8 cellular contexts compared by ENCODE assay signal in the genomic region with DNA sequence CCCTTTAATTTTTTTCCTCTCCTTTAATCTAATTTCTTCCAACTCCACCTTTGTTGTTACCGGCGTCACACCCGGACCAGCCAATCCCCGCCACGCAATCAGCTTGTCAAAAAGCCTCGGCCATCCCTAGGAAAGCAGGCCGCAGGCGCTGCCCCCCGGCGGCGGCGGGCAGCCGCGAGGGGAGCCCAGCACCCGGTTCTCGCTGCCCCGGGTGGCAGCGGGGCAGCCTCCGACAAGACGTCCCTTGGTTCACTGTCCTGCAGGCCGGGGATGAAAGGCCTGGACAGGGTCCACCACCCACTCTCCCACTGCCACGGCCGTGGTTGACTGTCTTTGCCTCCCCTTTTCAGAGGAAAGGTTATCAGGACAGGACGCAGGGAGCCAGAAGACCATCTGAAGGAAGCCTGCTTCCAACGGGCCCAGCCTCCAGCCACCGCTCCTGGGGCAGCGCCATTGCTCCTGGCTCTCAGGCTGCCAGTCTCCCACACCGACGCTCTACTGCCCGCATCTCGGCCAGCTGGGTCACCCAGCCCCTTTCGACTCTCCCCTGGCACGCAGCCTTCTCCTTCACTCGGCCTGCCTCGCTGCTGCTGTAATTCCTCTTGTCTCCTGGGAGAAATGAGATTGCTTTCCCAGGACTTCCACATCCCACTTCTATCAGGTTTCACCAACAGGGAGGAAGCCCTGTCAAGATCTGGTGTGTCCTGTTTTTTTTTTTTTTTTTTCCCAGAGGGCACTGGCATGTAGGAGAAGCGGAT. TPM values are rescaled to one million over a fixed set of nuclear protein-coding genes. Genes with fewer than 3 reads are reported as not detected.
DNase-seq lines count a peak whose midpoint lies in the region; ATAC-seq and TF ChIP-seq lines count a peak whose summit lies in the region.

No MANE protein-coding gene starts in this region.

- H3K4me1 Mint-ChIP-seq in activated CD8-positive, alpha-beta T cell treated with anti-CD3 and anti-CD28 coated beads for 36 hours (ENCODE audit: low read depth), result peaks cover 4% of the 10 kb centered on the region

- intact Hi-C loops in activated CD8-positive, alpha-beta T cell treated with anti-CD3 and anti-CD28 coated beads for 36 hours (cut with micrococcal nuclease), result no loop called here

- CTCF ChIA-PET in activated CD8-positive, alpha-beta T cell treated with anti-CD3 and anti-CD28 coated beads for 36 hours (lab: Charles Lee), result interaction anchor here (0.7 to 5.0 kb wide), 9 partner anchors 12 to 123 kb away, joined by 3 to 53 read pairs (median 3); no protein-coding TSS in a partner anchor

- H3K36me3 ChIP-seq in mesodermal cell (ENCODE audit: control insufficient read depth, insufficient read depth, low read length), result peaks cover 2% of the 10 kb centered on the region

- H3K4me3 ChIP-seq in epithelial cell of proximal tubule (ENCODE audit: low read depth, low read length), result peak overlapping the region; percentile 89
- H3K4me3 ChIP-seq in mesodermal cell (ENCODE audit: extremely low read depth, insufficient read depth, low read length, poor library complexity, severe bottlenecking), result peak overlapping the region; percentile 72

- no peaks in the 10 kb centered on the region for H3K27me3 Mint-ChIP-seq in activated CD8-positive, alpha-beta T cell treated with anti-CD3 and anti-CD28 coated beads for 36 hours

- peak overlapping the region; percentile 89 for H3K27ac Mint-ChIP-seq in activated CD8-positive, alpha-beta T cell treated with anti-CD3 and anti-CD28 coated beads for 36 hours

- no peak for TF ChIP-seq CTCF in activated CD8-positive, alpha-beta T cell treated with anti-CD3 and anti-CD28 coated beads for 36 hours (IDR thresholded peaks at IDR 0.05)
- peak; percentile 38 for TF ChIP-seq CTCF in epithelial cell of proximal tubule (conservative IDR thresholded peaks at IDR 0.05; ENCODE audit: low read depth, low read length)

- POLR2A ChIA-PET in activated CD8-positive, alpha-beta T cell treated with anti-CD3 and anti-CD28 coated beads for 36 hours (lab: Charles Lee), result interaction anchor here (0.6 to 8.1 kb wide), 13 partner anchors 9 to 1675 kb away, joined by 3 to 58 read pairs (median 13); partner anchors contain the start of genes ATXN7L3, SLC25A39 and TMUB2

- H3K4me1 ChIP-seq in mesodermal cell (ENCODE audit: control insufficient read depth, insufficient read depth, low read length, poor library complexity, severe bottlenecking), result peaks cover 8% of the 10 kb centered on the region

- ATAC-seq in activated CD8-positive, alpha-beta T cell treated with anti-CD3 and anti-CD28 coated beads for 36 hours, result no peak

- peak; percentile 46 to 58 for DNase-seq in AML-193 (lab: John Stamatoyannopoulos, UW)
- peak; percentile 39 for DNase-seq in GM19240 (ENCODE audit: insufficient read length, low spot score)
- DNase-seq in NCI-H524 (lab: John Stamatoyannopoulos, UW), result peak; percentile 65 to 89
- DNase-seq in activated CD8-positive, alpha-beta T cell treated with anti-CD3 and anti-CD28 coated beads for 36 hours, result peak; percentile 76
- DNase-seq in epithelial cell of proximal tubule (ENCODE audit: low read depth), result no peak
- no peak for DNase-seq in cortex of kidney (lab: John Stamatoyannopoulos, UW)

- peak overlapping the region; percentile 86 for H3K4me3 Mint-ChIP-seq in activated CD8-positive, alpha-beta T cell treated with anti-CD3 and anti-CD28 coated beads for 36 hours

- H3K36me3 Mint-ChIP-seq in activated CD8-positive, alpha-beta T cell treated with anti-CD3 and anti-CD28 coated beads for 36 hours (ENCODE audit: low read depth), result peaks cover 12% of the 10 kb centered on the region

- H3K27ac ChIP-seq in mesodermal cell (ENCODE audit: low read depth, low read length, severe bottlenecking) (peak overlapping the region; percentile 77), temporal lobe (ENCODE audit: low read depth, low read length) (peak overlapping the region; percentile 90)

- H3K9me3 ChIP-seq in mesodermal cell (ENCODE audit: control insufficient read depth, low read length), result no peaks in the 10 kb centered on the region

- no peaks in the 10 kb centered on the region for H3K9me3 Mint-ChIP-seq in activated CD8-positive, alpha-beta T cell treated with anti-CD3 and anti-CD28 coated beads for 36 hours

- WGBS in mesodermal cell (ENCODE audit: insufficient coverage in 2 of 2), 2 experiments, result 2 to 3% methylated on average over 31 to 34 of the region's 36 CpGs

RNA-seq across cellular contexts. Expression of gene UBTF, which starts 2.8 kb away (rescaled TPM):
- total RNA-seq in activated CD8-positive, alpha-beta T cell treated with anti-CD3 and anti-CD28 coated beads for 36 hours, result 100 to 1,000 TPM; 129 to 135 TPM
- 37.5 and 57.4 TPM in 2 replicates for total RNA-seq in epithelial cell of proximal tubule
- polyA plus RNA-seq in mesodermal cell (2013, experiment 1 of 2), result 40.7 TPM
- polyA plus RNA-seq in mesodermal cell (2013, experiment 2 of 2), result 41.7 TPM
- total RNA-seq in temporal lobe, result 61.2 TPM

RNA-seq across cellular contexts. Expression of gene ATXN7L3, which starts 22.6 kb away (rescaled TPM):
- total RNA-seq in activated CD8-positive, alpha-beta T cell treated with anti-CD3 and anti-CD28 coated beads for 36 hours, result 10 to 100 TPM; 58.1 to 62.3 TPM
- total RNA-seq in epithelial cell of proximal tubule (40.2 and 61.4 TPM in 2 replicates), temporal lobe (52.9 TPM)
- polyA plus RNA-seq in mesodermal cell (2013, experiment 1 of 2), result 72.6 TPM
- 63.1 TPM for polyA plus RNA-seq in mesodermal cell (2013, experiment 2 of 2)

RNA-seq across cellular contexts. Expression of gene TMUB2, which starts 35.5 kb away (rescaled TPM):
- 10 to 100 TPM; 17.5 TPM for total RNA-seq in activated CD8-positive, alpha-beta T cell treated with anti-CD3 and anti-CD28 coated beads for 36 hours
- total RNA-seq in epithelial cell of proximal tubule (19.1 and 26.3 TPM in 2 replicates), temporal lobe (19.4 TPM)
- polyA plus RNA-seq in mesodermal cell (2013, experiment 1 of 2), result 36.3 TPM
- 30.8 TPM for polyA plus RNA-seq in mesodermal cell (2013, experiment 2 of 2)

RNA-seq across cellular contexts. Expression of gene SLC4A1, which starts 45.6 kb away (rescaled TPM):
- total RNA-seq in activated CD8-positive, alpha-beta T cell treated with anti-CD3 and anti-CD28 coated beads for 36 hours, result not detected
- total RNA-seq in epithelial cell of proximal tubule (not detected in 2 replicates), temporal lobe (5.2 TPM)
- polyA plus RNA-seq in mesodermal cell (2013, experiment 1 of 2), result not detected
- polyA plus RNA-seq in mesodermal cell (2013, experiment 2 of 2), result not detected

RNA-seq across cellular contexts. Expression of gene ASB16, which starts 51.8 kb away (rescaled TPM):
- total RNA-seq in activated CD8-positive, alpha-beta T cell treated with anti-CD3 and anti-CD28 coated beads for 36 hours, result under 1 TPM; 0.18 to 0.27 TPM
- not detected in 2 replicates for total RNA-seq in epithelial cell of proximal tubule
- not detected for polyA plus RNA-seq in mesodermal cell (2013, experiment 1 of 2)
- not detected for polyA plus RNA-seq in mesodermal cell (2013, experiment 2 of 2)
- not detected for total RNA-seq in temporal lobe

Comparison
In these comparisons a context has a peak if more than half of its experiments do, and no peak if none do; other contexts are left out.
1. DNase-seq: peak in AML-193 (2 of 2), GM19240 (single experiment), NCI-H524 (2 of 2) and activated CD8-positive, alpha-beta T cell treated with anti-CD3 and anti-CD28 coated beads for 36 hours (single experiment); none in epithelial cell of proximal tubule (single experiment) and cortex of kidney (single experiment).